10 cellular contexts compared by ENCODE assay signal in the genomic region with DNA sequence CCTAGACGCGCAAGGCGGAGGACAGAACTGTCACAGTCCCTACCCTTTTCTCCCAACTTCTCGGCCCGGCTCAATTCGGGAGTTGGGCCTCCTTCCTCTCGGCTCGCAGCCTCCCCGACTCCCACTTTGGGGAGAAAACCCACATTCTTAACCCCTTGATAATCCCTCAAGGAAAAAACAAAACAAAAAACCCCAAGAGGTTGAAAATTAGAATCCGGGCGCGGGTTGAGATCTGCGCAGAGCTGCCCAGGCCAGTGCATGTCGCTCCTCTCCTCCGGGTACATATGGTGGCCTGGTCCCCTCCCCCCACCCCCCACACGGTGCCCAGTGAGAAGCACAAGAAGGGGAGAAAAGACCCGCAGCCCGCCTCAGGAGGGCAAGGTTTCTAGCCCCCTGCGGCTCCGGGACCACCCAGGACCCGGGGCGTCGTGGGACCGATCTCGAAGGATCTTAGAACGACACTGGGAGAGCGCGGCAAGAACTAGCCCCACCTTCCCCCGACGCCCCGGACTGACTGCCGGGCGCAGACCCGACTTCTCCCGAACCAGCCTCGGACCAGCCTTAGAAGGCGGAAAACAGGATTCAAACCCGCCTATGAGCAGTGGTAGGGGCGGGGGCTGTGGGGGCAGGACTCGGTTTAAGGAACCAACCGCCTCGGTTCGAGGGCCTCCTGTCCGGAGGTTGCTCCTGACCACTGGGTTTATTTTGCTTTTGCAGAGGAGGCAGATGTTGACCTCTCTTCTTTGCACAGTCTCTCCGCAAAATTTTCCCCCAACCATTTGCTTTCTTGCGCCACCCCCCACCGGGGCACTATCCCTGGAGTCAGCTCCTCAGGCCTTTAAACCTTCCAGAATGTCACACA. TPM values are rescaled to one million over a fixed set of nuclear protein-coding genes. Genes with fewer than 3 reads are reported as not detected.
A peak's percentile ranks its signal among the peaks of the same experiment; 100 is the strongest.
DNase-seq lines count a peak whose midpoint lies in the region; ATAC-seq and TF ChIP-seq lines count a peak whose summit lies in the region.
"Had no signal": no experiment of that assay in that cellular context is flagged by ENCODE, and none has a peak within 500 bp of the region (broad histone marks: within the 10 kb centered on the region; RNA-seq: fewer than 3 reads in every experiment).

No MANE protein-coding gene starts in this region.

- DNase-seq in DMS53 (lab: John Stamatoyannopoulos, UW), result peak; percentile 81
- no peak for DNase-seq in activated CD4-positive, alpha-beta memory T cell treated with anti-CD3 and anti-CD28 coated beads for 36 hours
- peak; percentile 52 to 79 (median 74) for DNase-seq in heart left ventricle
- DNase-seq in posterior vena cava (ENCODE audit: low spot score), result peak; percentile 91
- no peak for DNase-seq in SIG-M5 treated with dmso at 0.1 percent for 504 hours (lab: John Stamatoyannopoulos, UW; ENCODE audit: unreplicated experiment)
- DNase-seq in NOMO-1 treated with DMSO at 0.1 percent for 48 hours (lab: John Stamatoyannopoulos, UW; ENCODE audit: unreplicated experiment), result no peak

- TF ChIP-seq CTCF in heart left ventricle (IDR thresholded peaks at IDR 0.05), result no peak

- peaks cover 6 to 52% (median 40%) of the 10 kb centered on the region in 12 donors for H3K4me1 ChIP-seq in heart left ventricle

- peak; percentile 49 to 62 (median 56) for ATAC-seq in heart left ventricle
- no peak for ATAC-seq in HG03432 (IDR thresholded peaks at IDR 0.05; ENCODE audit: unreplicated experiment)
- ATAC-seq in HG03139 (IDR thresholded peaks at IDR 0.05; ENCODE audit: unreplicated experiment), result no peak

- H3K36me3 ChIP-seq in heart left ventricle, result no peaks in the 10 kb centered on the region

- H3K4me1 Mint-ChIP-seq in activated CD4-positive, alpha-beta memory T cell treated with anti-CD3 and anti-CD28 coated beads for 36 hours (ENCODE audit: low read depth), result peaks cover 40% of the 10 kb centered on the region

- H3K36me3 Mint-ChIP-seq in activated CD4-positive, alpha-beta memory T cell treated with anti-CD3 and anti-CD28 coated beads for 36 hours, result no peaks in the 10 kb centered on the region

- WGBS in heart left ventricle, 4 donors, result 6 to 21% (median 9%) methylated on average over 31 to 47 of the region's 47 CpGs

- H3K4me3 ChIP-seq in heart left ventricle, result peak overlapping the region; percentile 17 to 80 (median 52)

- intact Hi-C loops in activated CD4-positive, alpha-beta memory T cell treated with anti-CD3 and anti-CD28 coated beads for 36 hours (cut with micrococcal nuclease), result no loop called here
- intact Hi-C loops in heart left ventricle (cut with DNase I) (loop anchor here in 9 of 10 donors (5.0 to 10.0 kb wide), 11 partner anchors 162 to 1992 kb away; a partner anchor contains a TSS), posterior vena cava (cut with DNase I) (loop anchor here in 1 of 2 donors (5.0 kb wide), 1 partner anchor 319 kb away; no protein-coding TSS in a partner anchor)

- POLR2A ChIA-PET in activated CD4-positive, alpha-beta memory T cell treated with anti-CD3 and anti-CD28 coated beads for 36 hours (lab: Charles Lee), result no interaction called here

- CTCF ChIA-PET in activated CD4-positive, alpha-beta memory T cell treated with anti-CD3 and anti-CD28 coated beads for 36 hours (lab: Charles Lee), result interaction anchor here (0.9 to 1.3 kb wide), 5 partner anchors 8 to 330 kb away, joined by 3 to 7 read pairs (median 3); no protein-coding TSS in a partner anchor

- no peaks in the 10 kb centered on the region for H3K9me3 Mint-ChIP-seq in activated CD4-positive, alpha-beta memory T cell treated with anti-CD3 and anti-CD28 coated beads for 36 hours

- peak overlapping the region; percentile 54 for H3K4me3 Mint-ChIP-seq in activated CD4-positive, alpha-beta memory T cell treated with anti-CD3 and anti-CD28 coated beads for 36 hours

- H3K27ac ChIP-seq in heart left ventricle, result peak overlapping the region in 11 of 12 donors; percentile 1 to 89 (median 67)
- H3K27ac ChIP-seq: epithelial cell of prostate, HL-60 had no signal

- H3K27me3 Mint-ChIP-seq in activated CD4-positive, alpha-beta memory T cell treated with anti-CD3 and anti-CD28 coated beads for 36 hours, result peaks cover 82% of the 10 kb centered on the region

- H3K27me3 ChIP-seq in heart left ventricle, result peaks cover 39 to 96% (median 84%) of the 10 kb centered on the region in 9 donors

- H3K27ac Mint-ChIP-seq in activated CD4-positive, alpha-beta memory T cell treated with anti-CD3 and anti-CD28 coated beads for 36 hours, result no peak overlapping the region

- peak in 1 of 2 donors; percentile 67 for TF ChIP-seq POLR2A in heart left ventricle (IDR thresholded peaks at IDR 0.05)

- H3K9me3 ChIP-seq in heart left ventricle, result no peaks in the 10 kb centered on the region

RNA-seq across cellular contexts. Expression of a gene that starts 2.5 kb away (rescaled TPM):
- total RNA-seq in activated CD4-positive, alpha-beta memory T cell treated with anti-CD3 and anti-CD28 coated beads for 36 hours, result not detected
- total RNA-seq in heart left ventricle, result 10 to 100 TPM in 8 of 9 donors, 1 to 10 TPM in 1; 8.0 to 58.1 (median 22.6) TPM
- 10 to 100 TPM in 1 of 2 donors, 1 to 10 TPM in 1; 4.3 to 17.6 TPM for polyA plus RNA-seq in heart left ventricle
- 100 to 1,000 TPM; 192 to 201 TPM for total RNA-seq in posterior vena cava

Comparison
In these comparisons a context has a peak if more than half of its experiments do, and no peak if none do; other contexts are left out.
1. DNase-seq: peak in DMS53 (single experiment), heart left ventricle (5 of 5) and posterior vena cava (single experiment); none in activated CD4-positive, alpha-beta memory T cell treated with anti-CD3 and anti-CD28 coated beads for 36 hours (single experiment), SIG-M5 treated with dmso at 0.1 percent for 504 hours (single experiment) and NOMO-1 treated with DMSO at 0.1 percent for 48 hours (single experiment).
2. ATAC-seq: peak in heart left ventricle (4 of 4); none in HG03432 (single experiment) and HG03139 (single experiment).
3. RNA of a gene that starts 2.5 kb away (total RNA-seq): 192 to 201 TPM in posterior vena cava and 8.0 to 58.1 TPM in heart left ventricle; not detected in activated CD4-positive, alpha-beta memory T cell treated with anti-CD3 and anti-CD28 coated beads for 36 hours; every median in the first group is over 4 times any median in the second.